In genomic region chr2:183341057-183341456, GRCh38 we compare ENCODE assay signal across 31 cellular contexts.
"Had no signal": no experiment of that assay in that cellular context is flagged by ENCODE, and none has a peak within 500 bp of the region (broad histone marks: within the 10 kb centered on the region; RNA-seq: fewer than 3 reads in every experiment).

No MANE protein-coding gene starts in this region.

- H3K4me1 ChIP-seq: SJCRH30 had no signal

- FAIRE-seq: RCC 7860 had no signal

- H3K4me3 ChIP-seq: MG63, PC-9, SJCRH30, SK-N-MC had no signal

- ATAC-seq: Panc1, Right ventricle myocardium inferior, SK-N-SH treated with all-trans-retinoic acid at 6 μM for 48 hours, T-cell had no signal

- H3K9me3 ChIP-seq: MG63 had no signal

- H3K4me2 ChIP-seq: PC-9 had no signal

- H3K27me3 ChIP-seq: MG63, SJCRH30 had no signal

- DNase-seq: Kasumi-1, MG63, NCI-H1048, NCI-H1092 treated with DMSO at 0.1 percent for 48 hours, NCI-H1105 treated with DMSO at 0.1 percent for 48 hours, NCI-H1417, NCI-H1436, NCI-H146, NCI-H1694 treated with DMSO at 0.1 percent for 48 hours, NCI-H187 treated with DMSO at 0.1 percent for 48 hours, NCI-H2029, NCI-H2081, NCI-H2171 treated with DMSO at 0.1 percent for 48 hours, NCI-H2227 treated with DMSO at 0.1 percent for 48 hours, NCI-H345, NCI-H446, NCI-H510A treated with DMSO at 0.1 percent for 48 hours, NCI-H524 treated with DMSO at 0.1 percent for 48 hours, NCI-H526 treated with DMSO at 0.1 percent for 48 hours, NCI-H82, PC-9, SHP77, SIG-M5, SJCRH30, T-cell had no signal

- H3K27ac ChIP-seq: PC-9, RWPE1, SJCRH30, SK-N-MC had no signal

- H3K36me3 ChIP-seq: MG63 had no signal

- H2AFZ ChIP-seq: PC-9 had no signal
